In genomic region chr2:45233301-45233700, GRCh38 we compare ENCODE assay signal across 22 cellular contexts.
DNase-seq lines count a peak whose midpoint lies in the region; ATAC-seq and TF ChIP-seq lines count a peak whose summit lies in the region.
"Had no signal": no experiment of that assay in that cellular context is flagged by ENCODE, and none has a peak within 500 bp of the region (broad histone marks: within the 10 kb centered on the region; RNA-seq: fewer than 3 reads in every experiment).

No MANE protein-coding gene starts in this region.

- H3K27me3 ChIP-seq in heart right ventricle, result no peaks in the 10 kb centered on the region
- H3K27me3 ChIP-seq: Peyer's patch, SJSA1 had no signal

- H3K9me3 ChIP-seq in heart right ventricle, result no peaks in the 10 kb centered on the region
- H3K9me3 ChIP-seq: HAP-1, Peyer's patch, SJSA1 had no signal

- DNase-seq in AG10803 (ENCODE audit: low read depth) (peak; percentile 55), LHCN-M2 (ENCODE audit: low read depth) (peak; percentile 18), choroid plexus epithelial cell (ENCODE audit: low read depth) (peak; percentile 69), fibroblast of the aortic adventitia (ENCODE audit: low read depth) (peak; percentile 83), heart right ventricle (no peak), NCI-H748 treated with DMSO at 0.1 percent for 48 hours (lab: John Stamatoyannopoulos, UW) (no peak), COR-L47 (lab: John Stamatoyannopoulos, UW) (no peak)
- DNase-seq: C1 segment of cervical spinal cord; CD8-positive, alpha-beta memory T cell; DMS79; Kasumi-1; NCI-H1092 treated with DMSO at 0.1 percent for 48 hours; NCI-H146; NCI-H2081; NCI-H2171 treated with DMSO at 0.1 percent for 48 hours; NCI-H446 treated with DMSO at 0.1 percent for 48 hours; NK-92 treated with Interleukin-12 subunit alpha and Interleukin-12 subunit beta, amount 100 ng/mL, for 24 hours; Peyer's patch had no signal

- TF ChIP-seq CTCF in AG10803 (conservative IDR thresholded peaks at IDR 0.05; ENCODE audit: low read length) (no peak), choroid plexus epithelial cell (conservative IDR thresholded peaks at IDR 0.05; ENCODE audit: low read depth, low read length) (no peak), fibroblast of the aortic adventitia (IDR thresholded peaks at IDR 0.05; ENCODE audit: insufficient read depth, low read length) (no peak), heart right ventricle (IDR thresholded peaks at IDR 0.05) (no peak)

- intact Hi-C loops in heart right ventricle (cut with DNase I), result no loop called here

- ATAC-seq in heart right ventricle (no peak), GM21576 (IDR thresholded peaks at IDR 0.05; ENCODE audit: unreplicated experiment) (no peak)

- WGBS in heart right ventricle, 2 donors, result 88 to 93% methylated on average over 3 of the region's 3 CpGs

- H3K4me1 ChIP-seq in heart right ventricle, result peaks cover 0 to 16% (median under 1%) of the 10 kb centered on the region in 9 donors
- H3K4me1 ChIP-seq: HAP-1, Peyer's patch had no signal

- no peaks in the 10 kb centered on the region for H3K36me3 ChIP-seq in heart right ventricle
- H3K36me3 ChIP-seq: HAP-1, Peyer's patch, SJSA1 had no signal

- H3K4me3 ChIP-seq in AG10803 (ENCODE audit: low read length) (no peak overlapping the region), choroid plexus epithelial cell (ENCODE audit: low read depth, low read length) (no peak overlapping the region), fibroblast of the aortic adventitia (ENCODE audit: low read depth, low read length) (no peak overlapping the region), heart right ventricle (no peak overlapping the region)
- H3K4me3 ChIP-seq: HAP-1, Peyer's patch, SJSA1 had no signal

- H3K27ac ChIP-seq in heart right ventricle, result no peak overlapping the region
- H3K27ac ChIP-seq: HL-60, Peyer's patch, SJSA1 had no signal

Comparison
In these comparisons a context has a peak if more than half of its experiments do, and no peak if none do; other contexts are left out.
1. DNase-seq: peak in AG10803 (single experiment), LHCN-M2 (single experiment), choroid plexus epithelial cell (single experiment) and fibroblast of the aortic adventitia (single experiment); none in heart right ventricle (0 of 2), NCI-H748 treated with DMSO at 0.1 percent for 48 hours (single experiment) and COR-L47 (single experiment).